ENCODE assay signal across 11 cellular contexts in genomic region chr14:68191567-68192321, GRCh38.
A peak's percentile ranks its signal among the peaks of the same experiment; 100 is the strongest.
DNase-seq lines count a peak whose midpoint lies in the region; ATAC-seq and TF ChIP-seq lines count a peak whose summit lies in the region.
"Had no signal": no experiment of that assay in that cellular context is flagged by ENCODE, and none has a peak within 500 bp of the region (broad histone marks: within the 10 kb centered on the region; RNA-seq: fewer than 3 reads in every experiment).

No MANE protein-coding gene starts in this region.

- ATAC-seq in SK-N-SH treated with all-trans-retinoic acid at 6 μM for 48 hours = no peak; the same call in 1 of the 3 replicates
- peak; percentile 97 for ATAC-seq in upper lobe of right lung
- ATAC-seq: natural killer cell had no signal

- DNase-seq in NCI-H1092 treated with DMSO at 0.1 percent for 48 hours (lab: John Stamatoyannopoulos, UW) (peak; percentile 40), NCI-H1092 (lab: John Stamatoyannopoulos, UW) (no peak), kidney tubule cell (ENCODE audit: low spot score) (peak; percentile 98), upper lobe of right lung (no peak), spleen (no peak), nucleus accumbens (lab: John Stamatoyannopoulos, UW) (no peak)
- DNase-seq in activated CD8-positive, alpha-beta memory T cell treated with anti-CD3 and anti-CD28 coated beads for 24 hours = no peak
- DNase-seq: activated T-cell treated with anti-CD3 and anti-CD28 coated beads, Interleukin-2, amount 50 U/mL, for 48 hours; Karpas-422; natural killer cell had no signal

- H3K27me3 ChIP-seq in upper lobe of right lung = no peaks in the 10 kb centered on the region
- no peaks in the 10 kb centered on the region for H3K27me3 ChIP-seq in spleen (replicated peaks in 1 of 7)

- H3K4me1 ChIP-seq in upper lobe of right lung = peaks cover 7% of the 10 kb centered on the region
- H3K4me1 ChIP-seq in spleen = no peaks in the 10 kb centered on the region

- H3K4me3 ChIP-seq in upper lobe of right lung (no peak overlapping the region), spleen (no peak overlapping the region)

- H3K36me3 ChIP-seq in upper lobe of right lung (no peaks in the 10 kb centered on the region), spleen (no peaks in the 10 kb centered on the region)

- H3K9me3 ChIP-seq in upper lobe of right lung = no peaks in the 10 kb centered on the region
- H3K9me3 ChIP-seq in spleen = no peaks in the 10 kb centered on the region

- TF ChIP-seq POLR2A in spleen (IDR thresholded peaks at IDR 0.05) = no peak

- intact Hi-C loops in upper lobe of right lung (cut with DNase I) (no loop called here), spleen (cut with DNase I; ENCODE audit: low total_unique reads) (no loop called here)

- H3K27ac ChIP-seq in upper lobe of right lung (no peak overlapping the region), spleen (no peak overlapping the region)

- TF ChIP-seq CTCF in upper lobe of right lung (IDR thresholded peaks at IDR 0.05) (no peak), spleen (IDR thresholded peaks at IDR 0.05 in 8 of 11, conservative IDR thresholded peaks at IDR 0.05 in 3 of 11) (no peak)

TF ChIP-seq in SK-N-SH treated with all-trans-retinoic acid at 6 μM for 48 hours, 23 proteins besides CTCF, POLR2A, EP300 and RAD21:
- peak; percentile 46; the same call in 1 of the 2 replicates for TF ChIP-seq TOX (CRISPR knock-in tag; IDR thresholded peaks at IDR 0.05; ENCODE audit: borderline replicate concordance)
- TF ChIP-seq ZFP30 (CRISPR knock-in tag; IDR thresholded peaks at IDR 0.05) = no peak

Comparison
In these comparisons a context has a peak if more than half of its experiments do, and no peak if none do; other contexts are left out.
1. DNase-seq: peak in NCI-H1092 treated with DMSO at 0.1 percent for 48 hours (single experiment) and kidney tubule cell (single experiment); none in NCI-H1092 (single experiment), upper lobe of right lung (single experiment), spleen (single experiment), activated CD8-positive, alpha-beta memory T cell treated with anti-CD3 and anti-CD28 coated beads for 24 hours (single experiment) and nucleus accumbens (0 of 56).